Comparison of ENCODE assay signal across 16 cellular contexts in the genomic region with DNA sequence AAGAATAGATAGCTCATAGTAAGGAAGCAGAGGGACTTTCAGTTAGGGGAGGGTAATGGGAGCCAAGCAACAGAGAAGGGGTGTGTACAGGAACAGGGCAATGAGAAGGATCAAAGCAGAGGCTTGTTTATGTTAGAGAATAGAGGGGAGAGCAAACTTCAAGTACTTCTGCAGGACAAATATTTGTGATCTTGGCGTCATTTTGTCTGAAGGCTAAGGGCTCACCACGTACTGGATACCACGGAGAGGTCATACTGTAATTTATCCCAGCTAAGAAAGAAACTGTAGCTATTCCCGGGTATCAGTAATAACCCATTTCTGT.
DNase-seq lines count a peak whose midpoint lies in the region; TF ChIP-seq lines count a peak whose summit lies in the region.
"Had no signal": no experiment of that assay in that cellular context is flagged by ENCODE, and none has a peak within 500 bp of the region (broad histone marks: within the 10 kb centered on the region; RNA-seq: fewer than 3 reads in every experiment).

No MANE protein-coding gene starts in this region.

- H3K27me3 Mint-ChIP-seq in nephron progenitor cell (ENCODE audit: low read depth, poor library complexity): peaks cover 5% of the 10 kb centered on the region

- H3K27me3 ChIP-seq in Peyer's patch: no peaks in the 10 kb centered on the region
- H3K27me3 ChIP-seq in vagina: no peaks in the 10 kb centered on the region

- H3K27ac Mint-ChIP-seq in nephron progenitor cell: peak overlapping the region; percentile 6

- H3K4me1 ChIP-seq in Peyer's patch (no peaks in the 10 kb centered on the region), vagina (no peaks in the 10 kb centered on the region)

- H3K9me3 Mint-ChIP-seq in nephron progenitor cell: no peaks in the 10 kb centered on the region

- H3K36me3 ChIP-seq in Peyer's patch: no peaks in the 10 kb centered on the region
- no peaks in the 10 kb centered on the region for H3K36me3 ChIP-seq in vagina

- TF ChIP-seq POLR2A in Peyer's patch (IDR thresholded peaks at IDR 0.05): no peak
- no peak for TF ChIP-seq POLR2A in vagina (IDR thresholded peaks at IDR 0.05)

- TF ChIP-seq CTCF in nephron progenitor cell (IDR thresholded peaks at IDR 0.05): no peak
- TF ChIP-seq CTCF in Peyer's patch (IDR thresholded peaks at IDR 0.05): no peak
- TF ChIP-seq CTCF in vagina (IDR thresholded peaks at IDR 0.05): no peak

- H3K27ac ChIP-seq in Peyer's patch (no peak overlapping the region), vagina (no peak overlapping the region)
- H3K27ac ChIP-seq: HL-60 had no signal

- intact Hi-C loops in vagina (cut with DNase I): no loop called here

- peak overlapping the region; percentile 47 for H3K4me3 Mint-ChIP-seq in nephron progenitor cell

- H3K36me3 Mint-ChIP-seq in nephron progenitor cell (ENCODE audit: low read depth): no peaks in the 10 kb centered on the region

- peaks cover 47% of the 10 kb centered on the region for H3K4me1 Mint-ChIP-seq in nephron progenitor cell

- no peaks in the 10 kb centered on the region for H3K9me3 ChIP-seq in Peyer's patch
- no peaks in the 10 kb centered on the region for H3K9me3 ChIP-seq in vagina

- peak; percentile 72 for DNase-seq in NCI-H2227 treated with DMSO at 0.1 percent for 48 hours (lab: John Stamatoyannopoulos, UW)
- DNase-seq in NCI-H2227 (lab: John Stamatoyannopoulos, UW; ENCODE audit: unreplicated experiment): no peak
- DNase-seq in NCI-H69 (lab: John Stamatoyannopoulos, UW): peak; percentile 12
- DNase-seq in nephron progenitor cell: no peak
- DNase-seq in Peyer's patch: no peak
- DNase-seq in NCI-H187 (lab: John Stamatoyannopoulos, UW): no peak
- no peak for DNase-seq in vagina (ENCODE audit: extremely low spot score in 2 of 2)
- DNase-seq: KBM-7, NCI-H1092 treated with DMSO at 0.1 percent for 48 hours, NCI-H1436 treated with DMSO at 0.1 percent for 48 hours, NCI-H2081, NCI-H2171 treated with DMSO at 0.1 percent for 48 hours, NCI-H446 treated with DMSO at 0.1 percent for 48 hours, NCI-H748 treated with DMSO at 0.1 percent for 48 hours, SIG-M5 had no signal

- no peak overlapping the region for H3K4me3 ChIP-seq in Peyer's patch
- no peak overlapping the region for H3K4me3 ChIP-seq in vagina

Comparison
In these comparisons a context has a peak if more than half of its experiments do, and no peak if none do; other contexts are left out.
1. DNase-seq: peak in NCI-H2227 treated with DMSO at 0.1 percent for 48 hours (single experiment) and NCI-H69 (single experiment); none in NCI-H2227 (single experiment), nephron progenitor cell (single experiment), Peyer's patch (0 of 3), NCI-H187 (0 of 2) and vagina (0 of 2).